Comparison of ENCODE assay signal across 8 cellular contexts in the genomic region with DNA sequence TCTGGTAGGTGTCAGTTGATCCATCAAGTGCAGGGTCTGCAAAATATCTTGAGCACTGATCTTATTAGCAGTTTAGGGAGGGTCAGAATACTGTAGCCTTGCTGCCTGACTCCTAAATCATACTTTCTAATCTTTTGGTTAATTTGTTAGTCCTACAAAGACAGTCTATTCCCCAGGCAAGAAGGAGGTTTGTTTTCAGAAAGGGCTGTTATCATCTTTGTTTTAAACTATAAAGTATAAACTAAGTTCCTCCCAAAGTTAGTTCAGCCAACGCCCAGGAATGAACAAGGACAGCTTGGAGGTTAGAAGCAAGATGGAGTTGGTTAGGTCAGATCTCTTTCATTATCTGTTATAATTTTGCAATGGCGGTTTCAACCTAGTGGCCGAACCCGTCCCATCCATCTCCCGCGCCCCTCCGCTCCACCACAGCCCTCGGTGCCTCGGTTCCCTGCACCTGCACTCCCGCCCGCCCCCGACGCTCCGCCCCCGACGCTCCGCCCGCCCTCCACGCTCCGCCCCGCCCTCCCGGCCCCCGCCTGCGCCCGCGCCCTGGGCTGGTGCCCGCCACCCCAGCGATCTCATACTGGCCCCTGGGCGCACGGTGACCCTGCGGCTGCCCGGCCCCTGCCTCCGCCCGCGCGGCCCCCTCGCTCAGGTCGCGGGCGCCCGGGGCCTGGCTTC.
DNase-seq lines count a peak whose midpoint lies in the region; ATAC-seq and TF ChIP-seq lines count a peak whose summit lies in the region.

A gene with protein sequence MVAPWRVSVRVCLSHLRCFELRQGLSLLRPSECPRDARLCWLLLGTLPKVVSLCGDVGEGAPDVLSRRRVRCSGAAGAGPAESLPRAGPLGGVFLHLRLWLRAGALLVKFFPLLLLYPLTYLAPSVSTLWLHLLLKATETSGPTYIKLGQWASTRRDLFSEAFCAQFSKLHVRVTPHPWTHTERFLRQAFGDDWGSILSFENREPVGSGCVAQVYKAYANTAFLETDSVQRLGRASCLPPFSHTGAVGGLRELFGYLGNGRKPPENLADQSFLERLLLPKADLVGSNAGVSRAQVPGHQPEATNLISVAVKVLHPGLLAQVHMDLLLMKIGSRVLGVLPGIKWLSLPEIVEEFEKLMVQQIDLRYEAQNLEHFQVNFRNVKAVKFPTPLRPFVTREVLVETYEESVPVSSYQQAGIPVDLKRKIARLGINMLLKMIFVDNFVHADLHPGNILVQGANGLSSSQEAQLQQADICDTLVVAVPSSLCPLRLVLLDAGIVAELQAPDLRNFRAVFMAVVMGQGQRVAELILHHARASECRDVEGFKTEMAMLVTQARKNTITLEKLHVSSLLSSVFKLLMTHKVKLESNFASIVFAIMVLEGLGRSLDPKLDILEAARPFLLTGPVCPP (plus strand): TSS at position 564 of the 681 bp plus-strand sequence. CDS start 386 bp downstream, outside the sequence.

- H3K4me1 ChIP-seq in neutrophil (ENCODE audit: control insufficient read depth in 1 of 2, insufficient read depth in 1 of 2, low read depth in 1 of 2, low read length in 1 of 2) = peaks cover 19 to 29% of the 10 kb centered on the region in 2 experiments

- ATAC-seq in GM18858 (IDR thresholded peaks at IDR 0.05; ENCODE audit: unreplicated experiment) (peak; percentile 20), HG03097 (IDR thresholded peaks at IDR 0.05; ENCODE audit: low FRiP score, unreplicated experiment) (peak; percentile 32)

- peak within 1 kb of the TSS; percentile 69 for H3K27ac ChIP-seq in neutrophil

- H3K27me3 ChIP-seq in neutrophil = no peaks in the 10 kb centered on the region

- TF ChIP-seq CTCF in foreskin fibroblast (IDR thresholded peaks at IDR 0.05; ENCODE audit: low read depth, low read length) (no peak), neutrophil (IDR thresholded peaks at IDR 0.05) (no peak)

- peak; percentile 91 for DNase-seq in AG08396 (ENCODE audit: low spot score)
- peak; percentile 20 for DNase-seq in NOMO-1 treated with dmso at 0.1 percent for 144 hours (lab: John Stamatoyannopoulos, UW; ENCODE audit: unreplicated experiment)
- DNase-seq in activated T-helper 1 cell treated with anti-CD3 and anti-CD28 coated beads, Interleukin-2, amount 50 U/mL, for 16 hours (ENCODE audit: low read depth in 1 of 2, low spot score in 1 of 2) = peak; percentile 26 to 41
- DNase-seq in foreskin fibroblast = peak in 1 of 2 donors; percentile 74
- peak; percentile 52 for DNase-seq in superior temporal gyrus (ENCODE audit: extremely low spot score)

- no peaks in the 10 kb centered on the region for H3K36me3 ChIP-seq in neutrophil

- H3K9me3 ChIP-seq in neutrophil = no peaks in the 10 kb centered on the region

- H3K4me3 ChIP-seq in foreskin fibroblast (ENCODE audit: low read depth in 1 of 2, low read length in 2 of 2) = peak within 1 kb of the TSS; percentile 71
- H3K4me3 ChIP-seq in neutrophil (ENCODE audit: low read depth in 1 of 2, low read length in 1 of 2) = peak within 1 kb of the TSS; percentile 75 to 83
